Comparison of ENCODE assay signal across 21 cellular contexts in the genomic region with DNA sequence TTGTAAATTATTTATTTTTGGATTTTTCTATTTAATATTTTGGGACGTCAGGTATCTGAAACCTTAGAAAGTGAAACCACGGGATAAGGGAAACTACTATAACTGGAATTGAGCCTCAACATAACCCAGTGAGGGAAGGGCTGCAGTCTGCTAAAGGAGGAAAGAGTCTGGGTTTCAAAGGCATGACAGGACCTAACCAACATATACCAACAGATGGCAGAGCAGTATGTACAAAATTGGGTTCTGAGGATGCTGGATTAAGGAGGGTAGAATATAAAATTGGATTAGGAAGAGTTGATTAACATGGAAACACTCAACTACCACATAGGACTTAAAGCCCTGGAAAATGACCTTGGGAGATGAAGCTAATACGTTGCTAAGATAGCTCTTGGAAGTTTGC.
DNase-seq lines count a peak whose midpoint lies in the region; ATAC-seq, FAIRE-seq and TF ChIP-seq lines count a peak whose summit lies in the region.
"Had no signal": no experiment of that assay in that cellular context is flagged by ENCODE, and none has a peak within 500 bp of the region (broad histone marks: within the 10 kb centered on the region; RNA-seq: fewer than 3 reads in every experiment).

No MANE protein-coding gene starts in this region.

- POLR2A ChIA-PET in Caco-2 (lab: Charles Lee) = interaction anchor here (0.6 kb wide), 1 partner anchor 241 kb away, joined by 7 read pairs; no protein-coding TSS in a partner anchor

- H3K4me1 ChIP-seq in astrocyte (ENCODE audit: insufficient read depth, low read length) (no peaks in the 10 kb centered on the region), uterus (no peaks in the 10 kb centered on the region), Caco-2 (no peaks in the 10 kb centered on the region)
- H3K4me1 ChIP-seq: adrenal gland, BLaER1 had no signal

- H3K9me3 ChIP-seq in astrocyte (ENCODE audit: insufficient read depth, low read depth, low read length) (no peaks in the 10 kb centered on the region), uterus (no peaks in the 10 kb centered on the region), Caco-2 (no peaks in the 10 kb centered on the region)
- H3K9me3 ChIP-seq: adrenal gland, BLaER1 had no signal

- BruUV-seq in Caco-2 (replicated peaks; lab: Mats Ljungman, UMichigan) = no TSS peak

- no peaks in the 10 kb centered on the region for H3K79me2 ChIP-seq in astrocyte (ENCODE audit: insufficient read depth, low read length)

- H3K4me2 ChIP-seq in astrocyte (ENCODE audit: low read length) = no peak overlapping the region
- H3K4me2 ChIP-seq: BLaER1, smooth muscle cell had no signal

- H3K27ac ChIP-seq in astrocyte (ENCODE audit: low read depth, low read length) = no peak overlapping the region
- H3K27ac ChIP-seq in uterus = no peak overlapping the region
- H3K27ac ChIP-seq: adrenal gland, BLaER1 had no signal

- H3K9ac ChIP-seq in astrocyte (ENCODE audit: low read length) = no peak overlapping the region
- H3K9ac ChIP-seq: BLaER1 had no signal

- TF ChIP-seq POLR2A in uterus (IDR thresholded peaks at IDR 0.05) = no peak

- no peak overlapping the region for H3K27ac Mint-ChIP-seq in astrocyte (ENCODE audit: unreplicated experiment)
- H3K27ac Mint-ChIP-seq in Caco-2 (ENCODE audit: unreplicated experiment) = no peak overlapping the region
- H3K27ac Mint-ChIP-seq: activated T-helper 2 cell treated with anti-CD3 and anti-CD28 coated beads, Interferon-gamma antibody, Interleukin-2, Interleukin-4, amounts not matched to agents 10 μg/mL and 5 μg/mL and 100 μg/mL, durations not matched to agents 14 hours and 24 hours and 36 hours; naive thymus-derived CD8-positive, alpha-beta T cell had no signal

- peak; percentile 50 for DNase-seq in DMS 273 (lab: John Stamatoyannopoulos, UW; ENCODE audit: unreplicated experiment)
- peak; percentile 53 for DNase-seq in M059J (ENCODE audit: low read depth)
- DNase-seq in astrocyte (ENCODE audit: low read depth) = no peak
- DNase-seq in iris pigment epithelial cell (ENCODE audit: low read depth) = peak; percentile 25
- no peak for DNase-seq in uterus
- no peak for DNase-seq in stimulated activated CD4-positive, alpha-beta T cell treated with anti-CD3 and anti-CD28 coated beads, Interleukin-2, amount 100 ng/mL, for 24 hours
- DNase-seq in Caco-2 = no peak
- DNase-seq: adrenal gland; DMS53; glutamatergic neuron; Kasumi-1; naive thymus-derived CD8-positive, alpha-beta T cell; NCI-H146; NCI-H526; posterior cingulate gyrus had no signal

- H3K9me3 Mint-ChIP-seq in astrocyte (ENCODE audit: unreplicated experiment) (no peaks in the 10 kb centered on the region), Caco-2 (ENCODE audit: unreplicated experiment) (no peaks in the 10 kb centered on the region)
- H3K9me3 Mint-ChIP-seq: activated T-helper 2 cell treated with anti-CD3 and anti-CD28 coated beads, Interferon-gamma antibody, Interleukin-2, Interleukin-4, amounts not matched to agents 10 μg/mL and 5 μg/mL and 100 μg/mL, durations not matched to agents 14 hours and 24 hours and 36 hours had no signal

- no peaks in the 10 kb centered on the region for H3K4me1 Mint-ChIP-seq in astrocyte (ENCODE audit: low read depth, unreplicated experiment)
- H3K4me1 Mint-ChIP-seq in Caco-2 (ENCODE audit: low read depth, unreplicated experiment) = no peaks in the 10 kb centered on the region
- H3K4me1 Mint-ChIP-seq: naive thymus-derived CD8-positive, alpha-beta T cell had no signal

- no peak overlapping the region for H3K4me3 ChIP-seq in astrocyte (ENCODE audit: insufficient read depth, low read depth, low read length)
- no peak overlapping the region for H3K4me3 ChIP-seq in uterus
- no peak overlapping the region for H3K4me3 ChIP-seq in Caco-2 (ENCODE audit: low read depth, low read length)
- H3K4me3 ChIP-seq: adrenal gland, BLaER1, lung, smooth muscle cell had no signal

- no peak for ATAC-seq in GM21447 (IDR thresholded peaks at IDR 0.05; ENCODE audit: unreplicated experiment)
- ATAC-seq: naive thymus-derived CD8-positive, alpha-beta T cell; Panc1 had no signal

- no peaks in the 10 kb centered on the region for H4K20me1 ChIP-seq in astrocyte (ENCODE audit: insufficient read depth, low read length)
- H4K20me1 ChIP-seq: BLaER1 had no signal

- TF ChIP-seq CTCF in astrocyte (IDR thresholded peaks at IDR 0.05; ENCODE audit: insufficient read depth, low read depth, low read length) (peak; percentile 3), uterus (IDR thresholded peaks at IDR 0.05) (no peak), Caco-2 (IDR thresholded peaks at IDR 0.05; ENCODE audit: insufficient read depth in 1 of 2, low read depth in 1 of 2, low read length in 1 of 2, severe bottlenecking in 1 of 2, unreplicated experiment in 1 of 2) (no peak)

- CTCF ChIA-PET in Caco-2 (lab: Charles Lee) = no interaction called here

- no peak overlapping the region for H2AFZ ChIP-seq in astrocyte (ENCODE audit: low read depth, low read length)

- H3K4me3 Mint-ChIP-seq in astrocyte (ENCODE audit: unreplicated experiment) (no peak overlapping the region), Caco-2 (ENCODE audit: unreplicated experiment) (no peak overlapping the region)
- H3K4me3 Mint-ChIP-seq: naive thymus-derived CD8-positive, alpha-beta T cell had no signal

- no peak for FAIRE-seq in astrocyte (lab: Jason Lieb, UNC)

- H3K36me3 Mint-ChIP-seq in astrocyte (ENCODE audit: low read depth, unreplicated experiment) (no peaks in the 10 kb centered on the region), Caco-2 (ENCODE audit: insufficient read depth, unreplicated experiment) (no peaks in the 10 kb centered on the region)
- H3K36me3 Mint-ChIP-seq: naive thymus-derived CD8-positive, alpha-beta T cell had no signal

- intact Hi-C loops in uterus (cut with DNase I; ENCODE audit: low total_unique reads) (no loop called here), Caco-2 (cut with micrococcal nuclease; ENCODE audit: unreplicated experiment) (no loop called here)

- H3K36me3 ChIP-seq in astrocyte (ENCODE audit: insufficient read depth, low read length) = no peaks in the 10 kb centered on the region
- no peaks in the 10 kb centered on the region for H3K36me3 ChIP-seq in uterus
- H3K36me3 ChIP-seq in Caco-2 (ENCODE audit: control insufficient read depth, insufficient read depth, low read length) = no peaks in the 10 kb centered on the region
- H3K36me3 ChIP-seq: adrenal gland, BLaER1 had no signal

- H3K27me3 ChIP-seq in astrocyte (ENCODE audit: insufficient read depth, low read length) (no peaks in the 10 kb centered on the region), uterus (no peaks in the 10 kb centered on the region), Caco-2 (replicated peaks; ENCODE audit: control insufficient read depth, insufficient read depth, low read length) (no peaks in the 10 kb centered on the region; the same call in 1 of the 2 replicates)
- H3K27me3 ChIP-seq: adrenal gland, BLaER1 had no signal

- H3K27me3 Mint-ChIP-seq in astrocyte (ENCODE audit: low read depth, unreplicated experiment) = no peaks in the 10 kb centered on the region
- peaks cover 4% of the 10 kb centered on the region for H3K27me3 Mint-ChIP-seq in Caco-2 (ENCODE audit: insufficient read depth, unreplicated experiment)
- H3K27me3 Mint-ChIP-seq: naive thymus-derived CD8-positive, alpha-beta T cell had no signal

Comparison
In these comparisons a context has a peak if more than half of its experiments do, and no peak if none do; other contexts are left out.
1. DNase-seq: peak in DMS 273 (single experiment), M059J (single experiment) and iris pigment epithelial cell (single experiment); none in astrocyte (single experiment), uterus (0 of 2), stimulated activated CD4-positive, alpha-beta T cell treated with anti-CD3 and anti-CD28 coated beads, Interleukin-2, amount 100 ng/mL, for 24 hours (0 of 2) and Caco-2 (0 of 2).